8 cellular contexts compared by ENCODE assay signal in genomic region chr10:124462348-124462695, GRCh38. TPM values are rescaled to one million over a fixed set of nuclear protein-coding genes. Genes with fewer than 3 reads are reported as not detected.
DNase-seq lines count a peak whose midpoint lies in the region; ATAC-seq and TF ChIP-seq lines count a peak whose summit lies in the region.

No MANE protein-coding gene starts in this region.

- H3K9ac ChIP-seq in adipocyte (ENCODE audit: low read length): peak overlapping the region; percentile 86

- TF ChIP-seq CTCF in left lung (IDR thresholded peaks at IDR 0.05) (no peak), suprapubic skin (IDR thresholded peaks at IDR 0.05) (no peak)

- H3K4me3 ChIP-seq in adipocyte (ENCODE audit: low read length): peak overlapping the region; percentile 86
- peak overlapping the region; percentile 59 to 72 for H3K4me3 ChIP-seq in left lung
- H3K4me3 ChIP-seq in suprapubic skin: peak overlapping the region; percentile 95

- H3K4me1 ChIP-seq in adipocyte (ENCODE audit: control insufficient read depth, insufficient read depth, low read length): peaks cover 10% of the 10 kb centered on the region
- H3K4me1 ChIP-seq in left lung: peaks cover 0 to 5% of the 10 kb centered on the region in 2 donors
- peaks cover 15% of the 10 kb centered on the region for H3K4me1 ChIP-seq in suprapubic skin

- peak overlapping the region; percentile 75 for H3K27ac Mint-ChIP-seq in T-helper 1 cell treated with Interleukin-12 subunit alpha and Interleukin-12 subunit beta and Interleukin-4 antibody, amounts not matched to agents 30 μg/mL and 1 μg/mL, for 36 hours

- no peaks in the 10 kb centered on the region for H3K9me3 Mint-ChIP-seq in T-helper 1 cell treated with Interleukin-12 subunit alpha and Interleukin-12 subunit beta and Interleukin-4 antibody, amounts not matched to agents 30 μg/mL and 1 μg/mL, for 36 hours

- WGBS in suprapubic skin: 75% methylated on average over 8 of the region's 8 CpGs

- no peaks in the 10 kb centered on the region for H3K27me3 Mint-ChIP-seq in T-helper 1 cell treated with Interleukin-12 subunit alpha and Interleukin-12 subunit beta and Interleukin-4 antibody, amounts not matched to agents 30 μg/mL and 1 μg/mL, for 36 hours (ENCODE audit: low read depth)

- no peaks in the 10 kb centered on the region for H3K9me3 ChIP-seq in adipocyte (ENCODE audit: control insufficient read depth, low read length)
- H3K9me3 ChIP-seq in left lung: no peaks in the 10 kb centered on the region
- H3K9me3 ChIP-seq in suprapubic skin: no peaks in the 10 kb centered on the region

- H3K36me3 Mint-ChIP-seq in T-helper 1 cell treated with Interleukin-12 subunit alpha and Interleukin-12 subunit beta and Interleukin-4 antibody, amounts not matched to agents 30 μg/mL and 1 μg/mL, for 36 hours (ENCODE audit: low read depth): peaks cover 8% of the 10 kb centered on the region

- TF ChIP-seq EP300 in suprapubic skin (IDR thresholded peaks at IDR 0.05): no peak

- H3K27me3 ChIP-seq in adipocyte (replicated peaks; ENCODE audit: control insufficient read depth, insufficient read depth, low read length): peaks cover 12% of the 10 kb centered on the region
- no peaks in the 10 kb centered on the region for H3K27me3 ChIP-seq in left lung
- H3K27me3 ChIP-seq in suprapubic skin: no peaks in the 10 kb centered on the region

- no peak for ATAC-seq in left lung
- no peak for ATAC-seq in HG02970 (IDR thresholded peaks at IDR 0.05; ENCODE audit: low FRiP score, unreplicated experiment)
- no peak for ATAC-seq in GM21515 (IDR thresholded peaks at IDR 0.05; ENCODE audit: unreplicated experiment)

- peaks cover 25% of the 10 kb centered on the region for H3K4me1 Mint-ChIP-seq in T-helper 1 cell treated with Interleukin-12 subunit alpha and Interleukin-12 subunit beta and Interleukin-4 antibody, amounts not matched to agents 30 μg/mL and 1 μg/mL, for 36 hours (ENCODE audit: low read depth)

- H3K4me3 Mint-ChIP-seq in T-helper 1 cell treated with Interleukin-12 subunit alpha and Interleukin-12 subunit beta and Interleukin-4 antibody, amounts not matched to agents 30 μg/mL and 1 μg/mL, for 36 hours: peak overlapping the region; percentile 88

- DNase-seq in T-helper 1 cell (no peak), adipocyte (ENCODE audit: low read depth) (no peak), left lung (no peak), suprapubic skin (ENCODE audit: low spot score in 2 of 2) (no peak), pons (ENCODE audit: low spot score) (no peak)

- intact Hi-C loops in left lung (cut with DNase I): no loop called here

- peak overlapping the region; percentile 67 to 73 for H3K27ac ChIP-seq in left lung
- no peak overlapping the region for H3K27ac ChIP-seq in suprapubic skin

- no peaks in the 10 kb centered on the region for H3K36me3 ChIP-seq in adipocyte (ENCODE audit: control insufficient read depth, insufficient read depth, low read length, severe bottlenecking)
- no peaks in the 10 kb centered on the region for H3K36me3 ChIP-seq in left lung
- H3K36me3 ChIP-seq in suprapubic skin: no peaks in the 10 kb centered on the region

- no peak for TF ChIP-seq POLR2A in suprapubic skin (IDR thresholded peaks at IDR 0.05)

RNA-seq across cellular contexts. Expression of gene LHPP, which starts 0.7 kb away (rescaled TPM):
- 10 to 100 TPM; 18.4 to 26.8 TPM for total RNA-seq in left lung
- total RNA-seq in suprapubic skin: 10 to 100 TPM; 14.4 to 22.6 (median 15.3) TPM

RNA-seq across cellular contexts. Expression of gene NKX1-2, which starts 12.5 kb away (rescaled TPM):
- total RNA-seq in left lung: not detected
- 1 to 10 TPM in 2 of 4 donors, under 1 TPM in 2; 0.56 to 3.3 (median 1.0) TPM for total RNA-seq in suprapubic skin

RNA-seq across cellular contexts. Expression of gene OAT, which starts 43.6 kb away (rescaled TPM):
- total RNA-seq in left lung (10 to 100 TPM; 64.0 to 72.1 TPM), suprapubic skin (100 to 1,000 TPM in 2 of 4 donors, 10 to 100 TPM in 2; 86.0 to 103 (median 95.1) TPM)
